In the genomic region with DNA sequence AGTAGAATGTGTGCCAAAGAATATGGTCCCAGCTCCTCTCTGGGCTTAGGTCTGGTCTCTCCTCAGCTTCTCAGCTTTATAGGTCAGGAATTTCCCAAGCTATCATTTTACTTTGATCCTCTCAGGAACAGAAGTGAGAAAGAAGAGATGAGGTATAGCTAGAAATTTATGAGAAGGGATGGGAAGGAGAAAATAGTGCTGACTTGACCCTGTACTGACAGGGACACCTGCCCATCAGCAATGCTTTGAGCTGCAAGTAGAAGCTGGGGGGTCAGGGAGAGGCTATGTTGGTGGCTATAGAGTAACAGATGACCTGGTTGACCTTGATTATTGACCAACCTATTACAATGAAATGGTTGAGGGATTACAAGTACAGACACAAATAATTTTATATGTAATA, we compare ENCODE assay signal across 17 cellular contexts.
A peak's percentile ranks its signal among the peaks of the same experiment; 100 is the strongest.
DNase-seq lines count a peak whose midpoint lies in the region; ATAC-seq and TF ChIP-seq lines count a peak whose summit lies in the region.
"Had no signal": no experiment of that assay in that cellular context is flagged by ENCODE, and none has a peak within 500 bp of the region (broad histone marks: within the 10 kb centered on the region; RNA-seq: fewer than 3 reads in every experiment).

No MANE protein-coding gene starts in this region.

- no peak overlapping the region for H2AFZ ChIP-seq in GM23338
- H2AFZ ChIP-seq: hepatocyte had no signal

- no peak overlapping the region for H3K27ac ChIP-seq in GM23338 (ENCODE audit: low read depth)

- TF ChIP-seq CTCF in natural killer cell (IDR thresholded peaks at IDR 0.05) = no peak
- TF ChIP-seq CTCF in GM23338 (conservative IDR thresholded peaks at IDR 0.05; ENCODE audit: low read depth in 2 of 2) = no peak
- no peak for TF ChIP-seq CTCF in nephron progenitor cell (IDR thresholded peaks at IDR 0.05)
- no peak for TF ChIP-seq CTCF in progenitor cell of endocrine pancreas (IDR thresholded peaks at IDR 0.05; ENCODE audit: unreplicated experiment)

- H3K9me3 Mint-ChIP-seq in stimulated activated naive CD8-positive, alpha-beta T cell treated with anti-CD3 and anti-CD28 coated beads, Interleukin-15, amount 100 ng/mL, for 72 hours = peaks cover 11 to 22% of the 10 kb centered on the region in 2 donors
- peaks cover 3% of the 10 kb centered on the region for H3K9me3 Mint-ChIP-seq in activated T-helper 17 cell treated with anti-CD3 and anti-CD28 coated beads, Interleukin-2, amount 50 U/mL, for 72 hours
- H3K9me3 Mint-ChIP-seq in natural killer cell = peaks cover 2% of the 10 kb centered on the region in 2 donors
- H3K9me3 Mint-ChIP-seq in GM23338 = peaks cover 10% of the 10 kb centered on the region
- H3K9me3 Mint-ChIP-seq in nephron progenitor cell = peaks cover 7% of the 10 kb centered on the region
- H3K9me3 Mint-ChIP-seq in progenitor cell of endocrine pancreas (ENCODE audit: low read depth) = peaks cover 6% of the 10 kb centered on the region

- DNase-seq in stimulated activated naive CD8-positive, alpha-beta T cell treated with anti-CD3 and anti-CD28 coated beads, Interleukin-15, Interleukin-2, amounts not matched to agents 100 U/mL and 50 U/mL, for 24 hours = no peak
- DNase-seq in stimulated activated naive CD8-positive, alpha-beta T cell treated with anti-CD3 and anti-CD28 coated beads, Interleukin-15, amount 100 ng/mL, for 72 hours = no peak
- DNase-seq in natural killer cell (no peak), GM23338 (ENCODE audit: low spot score) (no peak), nephron progenitor cell (no peak), progenitor cell of endocrine pancreas (ENCODE audit: low spot score, unreplicated experiment) (no peak)
- DNase-seq: activated T-cell treated with anti-CD3 and anti-CD28 coated beads for 4 hours; caudate nucleus; effector CD8-positive, alpha-beta T cell; kidney; naive thymus-derived CD8-positive, alpha-beta T cell; NCI-H2029 treated with DMSO at 0.1 percent for 48 hours; T1000; uterus had no signal

- no peaks in the 10 kb centered on the region for H4K20me1 ChIP-seq in GM23338 (replicated peaks; ENCODE audit: insufficient read depth)

- no peaks in the 10 kb centered on the region for H3K79me2 ChIP-seq in GM23338 (replicated peaks; ENCODE audit: insufficient read depth)
- H3K79me2 ChIP-seq: hepatocyte had no signal

- no peak overlapping the region for H3K4me3 ChIP-seq in GM23338
- H3K4me3 ChIP-seq: hepatocyte, uterus had no signal

- 0 out of 2 replicates have a peak, but pooled peaks cover 5% of the 10 kb centered on the region for H3K4me1 ChIP-seq in GM23338 (ENCODE audit: insufficient read depth)

- intact Hi-C loops in natural killer cell (cut with micrococcal nuclease) = loop anchor here (5.0 kb wide), 1 partner anchor 68 kb away; no protein-coding TSS in a partner anchor

- H3K36me3 ChIP-seq in GM23338 (ENCODE audit: insufficient read depth) = no peaks in the 10 kb centered on the region
- H3K36me3 ChIP-seq: uterus had no signal

- H3K4me3 Mint-ChIP-seq in stimulated activated naive CD8-positive, alpha-beta T cell treated with anti-CD3 and anti-CD28 coated beads, Interleukin-15, amount 100 ng/mL, for 72 hours = peak overlapping the region in 1 of 2 donors; percentile 69
- peak overlapping the region; percentile 36 for H3K4me3 Mint-ChIP-seq in activated T-helper 17 cell treated with anti-CD3 and anti-CD28 coated beads, Interleukin-2, amount 50 U/mL, for 72 hours
- H3K4me3 Mint-ChIP-seq in natural killer cell (no peak overlapping the region), GM23338 (no peak overlapping the region), nephron progenitor cell (no peak overlapping the region), progenitor cell of endocrine pancreas (ENCODE audit: low read depth) (no peak overlapping the region)

- no peak overlapping the region for H3K27ac Mint-ChIP-seq in stimulated activated naive CD8-positive, alpha-beta T cell treated with anti-CD3 and anti-CD28 coated beads, Interleukin-15, amount 100 ng/mL, for 72 hours
- H3K27ac Mint-ChIP-seq in activated T-helper 17 cell treated with anti-CD3 and anti-CD28 coated beads, Interleukin-2, amount 50 U/mL, for 72 hours = no peak overlapping the region
- H3K27ac Mint-ChIP-seq in natural killer cell (peak overlapping the region; percentile 74 to 90), GM23338 (no peak overlapping the region), nephron progenitor cell (no peak overlapping the region), progenitor cell of endocrine pancreas (no peak overlapping the region)

- H3K36me3 Mint-ChIP-seq in activated T-helper 17 cell treated with anti-CD3 and anti-CD28 coated beads, Interleukin-2, amount 50 U/mL, for 72 hours (ENCODE audit: low read depth) = no peaks in the 10 kb centered on the region
- H3K36me3 Mint-ChIP-seq in natural killer cell (no peaks in the 10 kb centered on the region), GM23338 (ENCODE audit: low read depth) (peaks cover 6% of the 10 kb centered on the region), nephron progenitor cell (ENCODE audit: low read depth) (no peaks in the 10 kb centered on the region), progenitor cell of endocrine pancreas (ENCODE audit: insufficient read depth) (peaks cover 3% of the 10 kb centered on the region)

- no peaks in the 10 kb centered on the region for H3F3A ChIP-seq in GM23338 (replicated peaks; ENCODE audit: low read depth)

- H3K9me2 ChIP-seq in GM23338 (ENCODE audit: insufficient read depth) = peaks cover 4% of the 10 kb centered on the region; the same call in 1 of the 2 replicates

- no peaks in the 10 kb centered on the region for H3K27me3 Mint-ChIP-seq in stimulated activated naive CD8-positive, alpha-beta T cell treated with anti-CD3 and anti-CD28 coated beads, Interleukin-15, amount 100 ng/mL, for 72 hours
- H3K27me3 Mint-ChIP-seq in activated T-helper 17 cell treated with anti-CD3 and anti-CD28 coated beads, Interleukin-2, amount 50 U/mL, for 72 hours = no peaks in the 10 kb centered on the region
- H3K27me3 Mint-ChIP-seq in natural killer cell (ENCODE audit: low read depth in 2 of 2) (no peaks in the 10 kb centered on the region), GM23338 (ENCODE audit: insufficient read depth, low read depth, poor library complexity) (peaks cover 6% of the 10 kb centered on the region), nephron progenitor cell (ENCODE audit: low read depth, poor library complexity) (no peaks in the 10 kb centered on the region), progenitor cell of endocrine pancreas (no peaks in the 10 kb centered on the region)
- H3K27me3 Mint-ChIP-seq: naive thymus-derived CD8-positive, alpha-beta T cell had no signal

- peaks cover 64% of the 10 kb centered on the region for H3K4me1 Mint-ChIP-seq in stimulated activated naive CD8-positive, alpha-beta T cell treated with anti-CD3 and anti-CD28 coated beads, Interleukin-15, amount 100 ng/mL, for 72 hours
- H3K4me1 Mint-ChIP-seq in activated T-helper 17 cell treated with anti-CD3 and anti-CD28 coated beads, Interleukin-2, amount 50 U/mL, for 72 hours = peaks cover 38% of the 10 kb centered on the region
- peaks cover 81% of the 10 kb centered on the region in 2 donors for H3K4me1 Mint-ChIP-seq in natural killer cell
- peaks cover 11% of the 10 kb centered on the region; the same call in 2 of the 3 replicates for H3K4me1 Mint-ChIP-seq in GM23338
- H3K4me1 Mint-ChIP-seq in nephron progenitor cell = peaks cover 40% of the 10 kb centered on the region
- peaks cover 11% of the 10 kb centered on the region for H3K4me1 Mint-ChIP-seq in progenitor cell of endocrine pancreas (ENCODE audit: low read depth)

- no peaks in the 10 kb centered on the region for H3K27me3 ChIP-seq in GM23338 (ENCODE audit: insufficient read depth)
- H3K27me3 ChIP-seq: hepatocyte, uterus had no signal

- no peak overlapping the region for H3K4me2 ChIP-seq in GM23338

- peak; percentile 17 for ATAC-seq in stimulated activated naive CD8-positive, alpha-beta T cell treated with anti-CD3 and anti-CD28 coated beads, Interleukin-15, Interleukin-2, amounts not matched to agents 100 U/mL and 50 U/mL, for 24 hours
- ATAC-seq in stimulated activated naive CD8-positive, alpha-beta T cell treated with anti-CD3 and anti-CD28 coated beads, Interleukin-15, amount 100 ng/mL, for 72 hours = no peak
- no peak for ATAC-seq in activated T-helper 17 cell treated with anti-CD3 and anti-CD28 coated beads, Interleukin-2, amount 50 U/mL, for 72 hours (replicated peaks)
- no peak for ATAC-seq in natural killer cell
- no peak for ATAC-seq in HG03439 (IDR thresholded peaks at IDR 0.05; ENCODE audit: unreplicated experiment)
- ATAC-seq in GM23338 = no peak
- ATAC-seq: naive thymus-derived CD8-positive, alpha-beta T cell had no signal

TF ChIP-seq in GM23338, 12 proteins besides CTCF, POLR2A, EP300 and RAD21:
- TF ChIP-seq CREB1 (CRISPR knock-in tag; IDR thresholded peaks at IDR 0.05; ENCODE audit: low read depth) (no peak), ZNF114 (CRISPR knock-in tag; IDR thresholded peaks at IDR 0.05) (no peak), ZNF331 (CRISPR knock-in tag; IDR thresholded peaks at IDR 0.05; ENCODE audit: low read depth) (no peak)
TF ChIP-seq in GM23338: peak in this region for 0.

Comparison
In these comparisons a context has a peak if more than half of its experiments do, and no peak if none do; other contexts are left out.
1. H3K27ac Mint-ChIP-seq: peak in natural killer cell (2 of 2); none in stimulated activated naive CD8-positive, alpha-beta T cell treated with anti-CD3 and anti-CD28 coated beads, Interleukin-15, amount 100 ng/mL, for 72 hours (0 of 2), activated T-helper 17 cell treated with anti-CD3 and anti-CD28 coated beads, Interleukin-2, amount 50 U/mL, for 72 hours (single experiment), GM23338 (single experiment), nephron progenitor cell (single experiment) and progenitor cell of endocrine pancreas (single experiment).